ENCODE assay signal across 1 cellular context in genomic region chr17:81727324-81728031, GRCh38.
TF ChIP-seq lines count a peak whose summit lies in the region.

No MANE protein-coding gene starts in this region.

TF ChIP-seq in HepG2, 621 proteins besides CTCF, POLR2A, EP300 and RAD21 (continued from another document and continues in another):
- TF ChIP-seq HINFP (CRISPR knock-in tag; IDR thresholded peaks at IDR 0.05; ENCODE audit: low read depth) (peak; percentile 92), ZNF484 (CRISPR knock-in tag; IDR thresholded peaks at IDR 0.05; ENCODE audit: borderline replicate concordance, low read depth) (peak; percentile 93; the same call in 1 of the 2 replicates), ZNF550 (CRISPR knock-in tag; IDR thresholded peaks at IDR 0.05; ENCODE audit: borderline replicate concordance) (0 out of 2 replicates have a peak, but pooled peaks have one; percentile 92), SMAD1 (CRISPR knock-in tag; IDR thresholded peaks at IDR 0.05; ENCODE audit: borderline replicate concordance, low read depth) (0 out of 2 replicates have a peak, but pooled peaks have one; percentile 83), SRY (CRISPR knock-in tag; IDR thresholded peaks at IDR 0.05) (peak; percentile 99), ZNF350 (CRISPR knock-in tag; IDR thresholded peaks at IDR 0.05; ENCODE audit: borderline replicate concordance, low read depth) (peak; percentile 98), ATF7 (IDR thresholded peaks at IDR 0.05) (no peak), ATF7 (CRISPR knock-in tag; IDR thresholded peaks at IDR 0.05) (peak; percentile 94), NPAS2 (CRISPR knock-in tag; IDR thresholded peaks at IDR 0.05; ENCODE audit: borderline replicate concordance) (no peak), FOXC1 (CRISPR knock-in tag; IDR thresholded peaks at IDR 0.05; ENCODE audit: borderline replicate concordance) (peak; percentile 96), NCOA1 (CRISPR knock-in tag; IDR thresholded peaks at IDR 0.05) (no peak), ZSCAN29 (CRISPR knock-in tag; conservative IDR thresholded peaks at IDR 0.05) (peak; percentile 82; the same call in 1 of the 2 replicates), HMGXB4 (CRISPR knock-in tag; IDR thresholded peaks at IDR 0.05; ENCODE audit: borderline replicate concordance in 1 of 2, low read depth in 1 of 2) (peak; percentile 60 to 93; a peak in 3 of 4 replicates), TMF1 (CRISPR knock-in tag; IDR thresholded peaks at IDR 0.05; ENCODE audit: low read depth) (peak; percentile 66; the same call in 1 of the 2 replicates), HOXA7 (CRISPR knock-in tag; IDR thresholded peaks at IDR 0.05) (peak; percentile 87; the same call in 1 of the 2 replicates), HDAC1 (CRISPR knock-in tag; IDR thresholded peaks at IDR 0.05) (peak; percentile 91), NFATC3 (CRISPR knock-in tag; IDR thresholded peaks at IDR 0.05) (peak; percentile 99), FUBP1 (CRISPR knock-in tag; IDR thresholded peaks at IDR 0.05; ENCODE audit: borderline replicate concordance) (0 out of 2 replicates have a peak, but pooled peaks have one; percentile 84), IKZF1 (IDR thresholded peaks at IDR 0.05) (no peak), ZNF629 (CRISPR knock-in tag; conservative IDR thresholded peaks at IDR 0.05) (peak; percentile 74), RFXANK (CRISPR knock-in tag; IDR thresholded peaks at IDR 0.05) (peak; percentile 91), ZNF136 (CRISPR knock-in tag; IDR thresholded peaks at IDR 0.05; ENCODE audit: low read depth) (peak; percentile 98), PRDM15 (CRISPR knock-in tag; IDR thresholded peaks at IDR 0.05) (0 out of 2 replicates have a peak, but pooled peaks have one; percentile 53), RFX3 (CRISPR knock-in tag; IDR thresholded peaks at IDR 0.05) (peak; percentile 45), ZNF737 (CRISPR knock-in tag; IDR thresholded peaks at IDR 0.05; ENCODE audit: borderline replicate concordance) (peak; percentile 99), CHCHD3 (CRISPR knock-in tag; IDR thresholded peaks at IDR 0.05) (peak; percentile 97), ZNF703 (CRISPR knock-in tag; IDR thresholded peaks at IDR 0.05; ENCODE audit: borderline replicate concordance) (peak; percentile 95), SMYD3 (CRISPR knock-in tag; IDR thresholded peaks at IDR 0.05) (no peak; the same call in 1 of the 2 replicates), ZNF605 (CRISPR knock-in tag; IDR thresholded peaks at IDR 0.05) (peak; percentile 99), ZNF17 (CRISPR knock-in tag; IDR thresholded peaks at IDR 0.05) (0 out of 2 replicates have a peak, but pooled peaks have one; percentile 17), ZNF574 (CRISPR knock-in tag; IDR thresholded peaks at IDR 0.05) (peak; percentile 96), ZNF414 (CRISPR knock-in tag; IDR thresholded peaks at IDR 0.05) (no peak; the same call in 1 of the 2 replicates), SMAD9 (CRISPR knock-in tag; IDR thresholded peaks at IDR 0.05) (peak; percentile 99), RBM39 (IDR thresholded peaks at IDR 0.05; ENCODE audit: low read depth, low read length, poor library complexity, severe bottlenecking) (no peak), HOXA5 (CRISPR knock-in tag; IDR thresholded peaks at IDR 0.05) (peak; percentile 75; the same call in 1 of the 2 replicates), HCFC1 (IDR thresholded peaks at IDR 0.05; ENCODE audit: low read depth, low read length) (no peak), ZNF18 (CRISPR knock-in tag; IDR thresholded peaks at IDR 0.05; ENCODE audit: insufficient replicate concordance) (peak; percentile 87), ZNF274 (CRISPR knock-in tag; IDR thresholded peaks at IDR 0.05) (peak; percentile 99), ZHX1 (CRISPR knock-in tag; IDR thresholded peaks at IDR 0.05; ENCODE audit: low read depth) (peak; percentile 98), PLRG1 (conservative IDR thresholded peaks at IDR 0.05) (no peak), MXD3 (CRISPR knock-in tag; IDR thresholded peaks at IDR 0.05) (peak; percentile 100), MEIS1 (CRISPR knock-in tag; IDR thresholded peaks at IDR 0.05; ENCODE audit: borderline replicate concordance) (peak; percentile 80; the same call in 1 of the 2 replicates), CHD4 (IDR thresholded peaks at IDR 0.05; ENCODE audit: borderline replicate concordance, low read length) (no peak), ZNF781 (CRISPR knock-in tag; IDR thresholded peaks at IDR 0.05; ENCODE audit: borderline replicate concordance, not compliant biosample characterization) (peak; percentile 100), ZNF788 (CRISPR knock-in tag; IDR thresholded peaks at IDR 0.05; ENCODE audit: borderline replicate concordance) (peak; percentile 97; the same call in 1 of the 2 replicates), CENPT (CRISPR knock-in tag; IDR thresholded peaks at IDR 0.05; ENCODE audit: low read depth) (peak; percentile 96)
